Comparison of ENCODE assay signal across 1 cellular context in genomic region chr6:108714012-108714773, GRCh38.
TF ChIP-seq lines count a peak whose summit lies in the region.

No MANE protein-coding gene starts in this region.

TF ChIP-seq in SK-N-SH, 30 proteins besides CTCF, POLR2A, EP300 and RAD21 (continued from another document):
- TF ChIP-seq EZH2phosphoT487 (IDR thresholded peaks at IDR 0.05; ENCODE audit: borderline replicate concordance, low read depth): no peak
- no peak for TF ChIP-seq GATA2 (CRISPR knock-in tag; IDR thresholded peaks at IDR 0.05)
- no peak for TF ChIP-seq MAX (IDR thresholded peaks at IDR 0.05; ENCODE audit: low read depth)
TF ChIP-seq in SK-N-SH: peak in this region for 0.
